ENCODE assay signal across 18 cellular contexts in genomic region chr14:100651999-100652508, GRCh38.
"Had no signal": no experiment of that assay in that cellular context is flagged by ENCODE, and none has a peak within 500 bp of the region (broad histone marks: within the 10 kb centered on the region; RNA-seq: fewer than 3 reads in every experiment).

No MANE protein-coding gene starts in this region.

- ATAC-seq: activated naive CD4-positive, alpha-beta T cell treated with anti-CD3 and anti-CD28 coated beads, Interleukin-2, amount 50 U/mL, for 72 hours; naive thymus-derived CD4-positive, alpha-beta T cell; stimulated activated naive CD8-positive, alpha-beta T cell treated with anti-CD3 and anti-CD28 coated beads, Interleukin-15, Interleukin-2, amounts not matched to agents 100 U/mL and 50 U/mL, for 24 hours had no signal

- H3K36me3 ChIP-seq: colonic mucosa, neutrophil, prostate gland, sigmoid colon, upper lobe of left lung had no signal

- H3K9me3 ChIP-seq: colonic mucosa, neutrophil, prostate gland, sigmoid colon, upper lobe of left lung had no signal

- H3K4me1 Mint-ChIP-seq: immature natural killer cell had no signal

- H3K27ac Mint-ChIP-seq: activated naive CD4-positive, alpha-beta T cell treated with anti-CD3 and anti-CD28 coated beads, Interleukin-2, amount 50 U/mL, for 72 hours; immature natural killer cell had no signal

- H3K36me3 Mint-ChIP-seq: activated naive CD4-positive, alpha-beta T cell treated with anti-CD3 and anti-CD28 coated beads, Interleukin-2, amount 50 U/mL, for 72 hours; immature natural killer cell; naive thymus-derived CD4-positive, alpha-beta T cell had no signal

- DNase-seq: activated effector memory CD4-positive, alpha-beta T cell treated with Interleukin-2 at 50 U/mL for 16 hours; activated T-cell treated with anti-CD3 and anti-CD28 coated beads, Interleukin-2, amount 50 U/mL, for 1 hour; colonic mucosa; glutamatergic neuron; immature natural killer cell; left cardiac atrium; naive thymus-derived CD4-positive, alpha-beta T cell; sigmoid colon; stimulated activated CD4-positive, alpha-beta T cell treated with anti-CD3 and anti-CD28 coated beads, Interleukin-12 subunit alpha, Interleukin-12 subunit beta, amount 100 ng/mL, for 4 hours; stimulated activated CD4-positive, alpha-beta T cell treated with anti-CD3 and anti-CD28 coated beads, Interleukin-4, amount 100 ng/mL, for 1 hour; stimulated activated CD8-positive, alpha-beta memory T cell treated with anti-CD3 and anti-CD28 coated beads, Interleukin-4, amount 100 ng/mL, for 48 hours; stimulated activated naive CD8-positive, alpha-beta T cell treated with anti-CD3 and anti-CD28 coated beads, Interleukin-15, Interleukin-2, amounts not matched to agents 100 U/mL and 50 U/mL, for 24 hours; T-helper 2 cell; upper lobe of left lung had no signal

- H3K9me3 Mint-ChIP-seq: activated naive CD4-positive, alpha-beta T cell treated with anti-CD3 and anti-CD28 coated beads, Interleukin-2, amount 50 U/mL, for 72 hours; immature natural killer cell; naive thymus-derived CD4-positive, alpha-beta T cell had no signal

- H3K4me3 Mint-ChIP-seq: immature natural killer cell; naive thymus-derived CD4-positive, alpha-beta T cell had no signal

- H3K4me3 ChIP-seq: colonic mucosa, lung, prostate gland, sigmoid colon, upper lobe of left lung had no signal

- H3K27me3 ChIP-seq: colonic mucosa had no signal

- H3K4me1 ChIP-seq: prostate gland had no signal

- H3K27ac ChIP-seq: colonic mucosa, neutrophil, prostate gland, sigmoid colon, upper lobe of left lung had no signal
